Comparison of ENCODE assay signal across 26 cellular contexts in the genomic region with DNA sequence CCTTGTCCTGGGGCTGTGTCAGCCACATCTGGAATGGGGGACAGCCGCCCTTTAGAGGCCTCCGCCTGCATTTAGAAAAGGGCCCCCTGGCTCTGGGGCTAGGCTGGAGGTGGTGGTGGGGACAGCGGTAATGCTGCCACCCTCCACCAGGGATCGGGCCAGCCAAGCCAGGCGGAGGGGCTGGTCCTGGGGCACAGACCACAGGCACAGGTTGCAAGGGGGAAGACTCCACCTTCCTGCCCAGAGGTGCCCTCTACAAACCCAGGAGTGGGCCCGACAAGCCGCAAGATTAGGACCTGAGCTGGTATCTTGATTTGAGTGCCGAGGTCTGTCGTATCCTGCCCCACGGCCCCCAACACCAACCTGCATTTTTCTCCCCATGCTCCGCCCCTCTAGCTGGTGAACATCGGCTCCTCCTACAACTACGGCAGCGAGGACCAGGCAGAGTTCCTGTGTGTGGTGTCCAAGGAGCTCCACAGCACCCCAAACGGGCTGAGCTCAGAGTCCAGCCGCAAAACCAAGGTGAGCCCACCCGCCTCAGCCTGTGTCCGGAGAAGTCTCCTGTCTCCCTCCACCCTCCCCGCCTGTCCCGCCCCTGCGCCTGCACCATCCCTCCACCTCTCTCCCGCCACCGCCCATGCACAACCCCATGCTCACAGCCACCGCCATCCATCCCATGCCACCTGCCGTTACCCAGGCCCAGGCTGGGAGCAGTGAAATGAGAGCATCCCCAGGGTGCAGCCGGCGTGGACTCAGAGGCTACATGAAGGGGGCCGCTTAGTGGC. TPM values are rescaled to one million over a fixed set of nuclear protein-coding genes. Genes with fewer than 3 reads are reported as not detected.
A peak's percentile ranks its signal among the peaks of the same experiment; 100 is the strongest.
DNase-seq lines count a peak whose midpoint lies in the region; ATAC-seq, FAIRE-seq and TF ChIP-seq lines count a peak whose summit lies in the region.
"Had no signal": no experiment of that assay in that cellular context is flagged by ENCODE, and none has a peak within 500 bp of the region (broad histone marks: within the 10 kb centered on the region; RNA-seq: fewer than 3 reads in every experiment).

No MANE protein-coding gene starts in this region.

- H3K9ac ChIP-seq in K562 (ENCODE audit: insufficient read depth in 1 of 2, low read depth in 2 of 2, low read length in 2 of 2), result no peak overlapping the region
- peak overlapping the region; percentile 18 for H3K9ac ChIP-seq in neuronal stem cell (ENCODE audit: low read depth, low read length, poor library complexity)

- H3K4ac ChIP-seq in neuronal stem cell (ENCODE audit: low read length), result no peak overlapping the region

- H3K27me3 Mint-ChIP-seq in activated CD8-positive, alpha-beta memory T cell treated with anti-CD3 and anti-CD28 coated beads, Interleukin-2, amount 10 ng/mL, durations not matched to agents 7 days and 5 days, result no peaks in the 10 kb centered on the region
- H3K27me3 Mint-ChIP-seq: CD8-positive, alpha-beta memory T cell had no signal

- no peaks in the 10 kb centered on the region for H3K9me3 Mint-ChIP-seq in activated CD8-positive, alpha-beta memory T cell treated with anti-CD3 and anti-CD28 coated beads, Interleukin-2, amount 10 ng/mL, durations not matched to agents 7 days and 5 days (ENCODE audit: low read depth)
- H3K9me3 Mint-ChIP-seq: CD8-positive, alpha-beta memory T cell had no signal

- in situ Hi-C loops in K562 (cut with MboI), result no loop called here

- intact Hi-C loops in K562 (cut with micrococcal nuclease), result no loop called here

- TF ChIP-seq POLR2A in K562 (conservative IDR thresholded peaks at IDR 0.05), result no peak

- ATAC-seq in activated CD8-positive, alpha-beta memory T cell treated with anti-CD3 and anti-CD28 coated beads, Interleukin-2, amount 10 ng/mL, durations not matched to agents 7 days and 5 days, result no peak
- ATAC-seq in K562, result peak; percentile 23; the same call in 1 of the 3 replicates
- no peak for ATAC-seq in GM18867 (IDR thresholded peaks at IDR 0.05; ENCODE audit: unreplicated experiment)
- no peak for ATAC-seq in GM21529 (IDR thresholded peaks at IDR 0.05; ENCODE audit: unreplicated experiment)
- no peak for ATAC-seq in GM21786 (IDR thresholded peaks at IDR 0.05; ENCODE audit: unreplicated experiment)

- H3K79me1 ChIP-seq in neuronal stem cell (ENCODE audit: low read depth, low read length), result peaks cover 5% of the 10 kb centered on the region

- H3K4me1 ChIP-seq in HEK293 (ENCODE audit: control insufficient read depth, insufficient read depth, low read length) (no peaks in the 10 kb centered on the region), K562 (replicated peaks in 1 of 2; ENCODE audit: control insufficient read depth in 2 of 2, insufficient read depth in 2 of 2, low read length in 2 of 2) (peaks cover 0 to 2% of the 10 kb centered on the region in 2 experiments; a peak in 1 of 5 replicates), neuronal stem cell (ENCODE audit: control insufficient read depth in 2 of 2, insufficient read depth in 1 of 2, low read depth in 1 of 2, low read length in 2 of 2) (no peaks in the 10 kb centered on the region)
- H3K4me1 ChIP-seq: HAP-1 had no signal

- WGBS in K562 (ENCODE audit: insufficient coverage, low coverage, missing lambda C conversion rate), result 13% methylated on average over 15 of the region's 28 CpGs
- WGBS in neuronal stem cell (ENCODE audit: extremely low coverage in 2 of 2, insufficient read length in 2 of 2, insufficient replicate concordance in 1 of 2), 2 donors, result no CpG with 5 or more reads among the region's 28 CpGs

- TF ChIP-seq RAD21 in K562 (CRISPR knock-in tag; conservative IDR thresholded peaks at IDR 0.05 in 1 of 2, IDR thresholded peaks at IDR 0.05 in 1 of 2), result no peak

- H3K9me1 ChIP-seq in K562 (ENCODE audit: control insufficient read depth, insufficient read depth, low read length), result no peaks in the 10 kb centered on the region

- H2BK5ac ChIP-seq in neuronal stem cell (ENCODE audit: low read length), result no peak overlapping the region

- CTCF ChIA-PET in activated CD8-positive, alpha-beta memory T cell treated with anti-CD3 and anti-CD28 coated beads, Interleukin-2, amount 10 ng/mL, durations not matched to agents 7 days and 5 days (lab: Charles Lee), result interaction anchor here (0.8 kb wide), 1 partner anchor 138 kb away, joined by 3 read pairs; no protein-coding TSS in a partner anchor
- CTCF ChIA-PET in HEK293 (lab: Yijun Ruan, JAX), result interaction anchor here (0.8 kb wide), 1 partner anchor 108 kb away, joined by 3 read pairs; no protein-coding TSS in a partner anchor
- CTCF ChIA-PET in K562 (lab: Yijun Ruan, JAX; ENCODE audit: low intra/inter-chr PET ratio), result no interaction called here

- no peaks in the 10 kb centered on the region for H3K79me2 ChIP-seq in K562 (ENCODE audit: control insufficient read depth, insufficient read depth, low read length)

- DNase-seq in activated CD8-positive, alpha-beta memory T cell treated with anti-CD3 and anti-CD28 coated beads, Interleukin-2, amount 10 ng/mL, durations not matched to agents 7 days and 5 days, result no peak
- DNase-seq in activated CD8-positive, alpha-beta memory T cell treated with anti-CD3 and anti-CD28 coated beads, Interleukin-2, amount 50 U/mL, for 48 hours, result no peak
- DNase-seq in K562 (ENCODE audit: extremely low read depth in 1 of 4, low spot score in 3 of 4) (no peak), neuronal stem cell (ENCODE audit: low spot score) (no peak)
- DNase-seq: 8988T; Calu3; DMS153; KG1; NCI-H1092 treated with DMSO at 0.1 percent for 48 hours; NCI-H1436 treated with DMSO at 0.1 percent for 48 hours; NCI-H1930; NCI-H345; NCI-H774; NK-92 treated with Interleukin-12 subunit alpha and Interleukin-12 subunit beta, amount 100 ng/mL, for 24 hours; Peyer's patch had no signal

- H3K27me3 ChIP-seq in K562 (ENCODE audit: control insufficient read depth in 2 of 2, insufficient read depth in 2 of 2, low read length in 2 of 2) (peaks cover 14 to 74% of the 10 kb centered on the region in 2 experiments; a peak in 4 of 5 replicates), neuronal stem cell (ENCODE audit: control insufficient read depth in 3 of 3, insufficient read depth in 3 of 3, low read depth in 1 of 3, low read length in 3 of 3) (no peaks in the 10 kb centered on the region)
- H3K27me3 ChIP-seq: Peyer's patch had no signal

- H3K4me1 Mint-ChIP-seq in activated CD8-positive, alpha-beta memory T cell treated with anti-CD3 and anti-CD28 coated beads, Interleukin-2, amount 10 ng/mL, durations not matched to agents 7 days and 5 days, result peaks cover 35% of the 10 kb centered on the region

- H3K4me2 ChIP-seq in K562 (ENCODE audit: insufficient read depth, low read length) (no peak overlapping the region), neuronal stem cell (ENCODE audit: insufficient read depth, low read length, poor library complexity, severe bottlenecking) (no peak overlapping the region)

- H4K91ac ChIP-seq in neuronal stem cell (ENCODE audit: low read depth, low read length, poor library complexity), result no peak overlapping the region

- peaks cover 14% of the 10 kb centered on the region for H3K36me3 Mint-ChIP-seq in activated CD8-positive, alpha-beta memory T cell treated with anti-CD3 and anti-CD28 coated beads, Interleukin-2, amount 10 ng/mL, durations not matched to agents 7 days and 5 days

- no peak overlapping the region for H2BK15ac ChIP-seq in neuronal stem cell (ENCODE audit: low read length)

- H3K27ac ChIP-seq in HEK293 (ENCODE audit: extremely low read depth, low read depth, low read length), result no peak overlapping the region
- H3K27ac ChIP-seq in K562 (ENCODE audit: extremely low read depth, low read depth, low read length), result no peak overlapping the region
- no peak overlapping the region for H3K27ac ChIP-seq in neuronal stem cell (replicated peaks; ENCODE audit: low read length)
- H3K27ac ChIP-seq: C4-2B, Peyer's patch had no signal

- no peak overlapping the region for H3K4me3 Mint-ChIP-seq in activated CD8-positive, alpha-beta memory T cell treated with anti-CD3 and anti-CD28 coated beads, Interleukin-2, amount 10 ng/mL, durations not matched to agents 7 days and 5 days

- no TSS peak for BruUV-seq in K562 (replicated peaks; lab: Mats Ljungman, UMichigan)

- H3K9me3 ChIP-seq in HEK293 (ENCODE audit: control insufficient read depth, insufficient read depth, low read depth, low read length) (no peaks in the 10 kb centered on the region), K562 (replicated peaks; ENCODE audit: control insufficient read depth, insufficient read depth, low read depth, low read length) (no peaks in the 10 kb centered on the region), neuronal stem cell (replicated peaks in 1 of 2; ENCODE audit: control insufficient read depth in 2 of 2, insufficient read depth in 1 of 2, low read depth in 1 of 2, low read length in 2 of 2) (peaks cover 0 to 2% of the 10 kb centered on the region in 2 donors)
- H3K9me3 ChIP-seq: HAP-1, Peyer's patch had no signal

- H2AFZ ChIP-seq in K562 (ENCODE audit: low read depth, low read length) (no peak overlapping the region), neuronal stem cell (ENCODE audit: low read length) (no peak overlapping the region)

- no peak overlapping the region for H2BK12ac ChIP-seq in neuronal stem cell (ENCODE audit: low read length)

- H4K8ac ChIP-seq in neuronal stem cell (ENCODE audit: low read depth, low read length), result no peak overlapping the region

- peak overlapping the region; percentile 28 for H3K23ac ChIP-seq in neuronal stem cell (ENCODE audit: low read depth, low read length, poor library complexity)

- H3K36me3 ChIP-seq in HEK293 (ENCODE audit: control insufficient read depth in 2 of 2, insufficient read depth in 1 of 2, low read length in 2 of 2) (peaks cover 0 to 76% of the 10 kb centered on the region in 2 experiments; a peak in 2 of 3 replicates), K562 (ENCODE audit: control insufficient read depth, insufficient read depth, low read length) (no peaks in the 10 kb centered on the region), neuronal stem cell (replicated peaks in 1 of 2; ENCODE audit: control insufficient read depth in 2 of 2, insufficient read depth in 2 of 2, low read length in 2 of 2) (peaks cover 39 to 78% of the 10 kb centered on the region in 2 donors)
- H3K36me3 ChIP-seq: HAP-1 had no signal

- H3K27ac Mint-ChIP-seq in activated CD8-positive, alpha-beta memory T cell treated with anti-CD3 and anti-CD28 coated beads, Interleukin-2, amount 10 ng/mL, durations not matched to agents 7 days and 5 days, result peak overlapping the region; percentile 7

- no peak overlapping the region for H3K14ac ChIP-seq in neuronal stem cell (ENCODE audit: low read length)

- TF ChIP-seq EP300 in K562 (IDR thresholded peaks at IDR 0.05; ENCODE audit: low read length), result no peak

- no peaks in the 10 kb centered on the region; the same call in 1 of the 2 replicates for H4K20me1 ChIP-seq in K562 (replicated peaks; ENCODE audit: control insufficient read depth, insufficient read depth, low read length)

- H2AK5ac ChIP-seq in neuronal stem cell (ENCODE audit: low read depth, low read length), result no peak overlapping the region

- H3K18ac ChIP-seq in neuronal stem cell (ENCODE audit: low read length), result no peak overlapping the region

- H2BK120ac ChIP-seq in neuronal stem cell (ENCODE audit: low read depth, low read length), result no peak overlapping the region

- H3K4me3 ChIP-seq in HEK293 (ENCODE audit: low read depth, low read length) (no peak overlapping the region), K562 (no peak overlapping the region), neuronal stem cell (ENCODE audit: low read length in 2 of 2) (no peak overlapping the region)
- H3K4me3 ChIP-seq: HAP-1, Peyer's patch had no signal

- FAIRE-seq in K562 (lab: Jason Lieb, UNC), result no peak
- FAIRE-seq: G401.6, GM18507 had no signal

- POLR2A ChIA-PET in HEK293 (lab: Yijun Ruan, JAX) (no interaction called here), K562 (lab: Yijun Ruan, JAX) (no interaction called here)

- TF ChIP-seq CTCF in HEK293 (tag by site-specific recombination; IDR thresholded peaks at IDR 0.05) (no peak), K562 (IDR thresholded peaks at IDR 0.05 in 2 of 3, conservative IDR thresholded peaks at IDR 0.05 in 1 of 3; ENCODE audit: insufficient read depth in 2 of 3, low read depth in 1 of 3, low read length in 3 of 3) (no peak)

RNA-seq across cellular contexts. Expression of a gene that starts 7.6 kb away (rescaled TPM):
- 10 to 100 TPM; 47.7 to 53.4 TPM for total RNA-seq in activated CD8-positive, alpha-beta memory T cell treated with anti-CD3 and anti-CD28 coated beads, Interleukin-2, amount 10 ng/mL, durations not matched to agents 7 days and 5 days
- 1.3 and 3.4 TPM in 2 replicates for total RNA-seq in K562 (2011; cell fraction: chromatin; rRNA removed; ENCODE audit: low replicate concordance)
- total RNA-seq in K562 (2011; cell fraction: nucleolus; rRNA removed), result 0.66 and 2.0 TPM in 2 replicates
- total RNA-seq in K562 (2011; cell fraction: nucleoplasm; rRNA removed), result 1.2 and 2.7 TPM in 2 replicates
- total RNA-seq in K562 (2014; rRNA removed), result 0.41 TPM in 2 replicates
- total RNA-seq in K562 (2014; rRNA removed; fragmentation: Illumina TruSeq; extraction: Trizol), result 0.44 TPM in 1 of 2 replicates, not detected in the other
- total RNA-seq in K562 (2015; rRNA removed; fragmentation: Illumina TruSeq; extraction: Trizol), result 0.22 TPM in 1 of 2 replicates, not detected in the other
- 0.49 and 0.67 TPM in 2 replicates for total RNA-seq in K562 (2021)
- 0.64 and 1.1 TPM in 2 replicates for polyA plus RNA-seq in K562 (2011; rRNA removed)
- 0.82 and 1.1 TPM in 2 replicates for polyA plus RNA-seq in K562 (2011; cell fraction: cytosol; rRNA removed)
- polyA plus RNA-seq in K562 (2011; cell fraction: nucleus; rRNA removed), result 2.6 and 3.6 TPM in 2 replicates
- 0.34 and 0.82 TPM in 2 replicates for polyA plus RNA-seq in K562 (2012)
- polyA plus RNA-seq in K562 (2014; fragmentation: Illumina TruSeq; extraction: Trizol), result 0.21 and 0.51 TPM in 2 replicates
- not detected for polyA plus RNA-seq in K562 (2014; fragmentation: Nextera tagmentation; extraction: Ambion mirVana)
- polyA plus RNA-seq in K562 (2014; rRNA removed), result 0.70 and 0.90 TPM in 2 replicates
- polyA minus RNA-seq in K562 (2011; rRNA and poly(A)+ RNA removed), result 0.39 and 0.70 TPM in 2 replicates
- not detected in 2 replicates for polyA minus RNA-seq in K562 (2011; cell fraction: cytosol; rRNA and poly(A)+ RNA removed)
- polyA minus RNA-seq in K562 (2011; cell fraction: nucleus; rRNA and poly(A)+ RNA removed), result 0.40 and 1.2 TPM in 2 replicates
- polyA plus RNA-seq in neuronal stem cell (2013, experiment 1 of 2), result 46.3 TPM
- polyA plus RNA-seq in neuronal stem cell (2013, experiment 2 of 2), result 47.4 TPM

RNA-seq across cellular contexts. Expression of a gene that starts 39.6 kb away (rescaled TPM):
- total RNA-seq in activated CD8-positive, alpha-beta memory T cell treated with anti-CD3 and anti-CD28 coated beads, Interleukin-2, amount 10 ng/mL, durations not matched to agents 7 days and 5 days, result 10 to 100 TPM; 42.3 to 61.0 TPM
- 23.7 and 51.5 TPM in 2 replicates for total RNA-seq in K562 (2011; cell fraction: chromatin; rRNA removed; ENCODE audit: low replicate concordance)
- total RNA-seq in K562 (2011; cell fraction: nucleolus; rRNA removed), result 38.4 and 40.9 TPM in 2 replicates
- 34.5 and 45.6 TPM in 2 replicates for total RNA-seq in K562 (2011; cell fraction: nucleoplasm; rRNA removed)
- 104 and 117 TPM in 2 replicates for total RNA-seq in K562 (2014; rRNA removed)
- 6.7 and 8.1 TPM in 2 replicates for total RNA-seq in K562 (2014; rRNA removed; fragmentation: Illumina TruSeq; extraction: Trizol)
- total RNA-seq in K562 (2015; rRNA removed; fragmentation: Illumina TruSeq; extraction: Trizol), result 24.3 and 25.3 TPM in 2 replicates
- 66.8 and 68.2 TPM in 2 replicates for total RNA-seq in K562 (2021)
- 24.8 and 34.6 TPM in 2 replicates for polyA plus RNA-seq in K562 (2011; rRNA removed)
- polyA plus RNA-seq in K562 (2011; cell fraction: cytosol; rRNA removed), result 49.5 and 189 TPM in 2 replicates
- polyA plus RNA-seq in K562 (2011; cell fraction: nucleus; rRNA removed), result 50.2 and 71.7 TPM in 2 replicates
- polyA plus RNA-seq in K562 (2012), result 35.2 and 62.2 TPM in 2 replicates
- polyA plus RNA-seq in K562 (2014; fragmentation: Illumina TruSeq; extraction: Trizol), result 11.2 and 24.8 TPM in 2 replicates
- 1 to 10 TPM in 1 of 2 experiments, under 1 TPM in 1; 0.65 to 1.3 TPM for polyA plus RNA-seq in K562 (2014; fragmentation: Nextera tagmentation; extraction: Ambion mirVana)
- polyA plus RNA-seq in K562 (2014; rRNA removed), result 78.5 and 88.1 TPM in 2 replicates
- 8.4 and 10.2 TPM in 2 replicates for polyA minus RNA-seq in K562 (2011; rRNA and poly(A)+ RNA removed)
- polyA minus RNA-seq in K562 (2011; cell fraction: cytosol; rRNA and poly(A)+ RNA removed), result 22.6 and 34.3 TPM in 2 replicates
- polyA minus RNA-seq in K562 (2011; cell fraction: nucleus; rRNA and poly(A)+ RNA removed), result 12.7 and 15.7 TPM in 2 replicates
- polyA plus RNA-seq in neuronal stem cell (2013, experiment 1 of 2), result 164 TPM
- 164 TPM for polyA plus RNA-seq in neuronal stem cell (2013, experiment 2 of 2)

RNA-seq across cellular contexts. Expression of a gene that starts 39.9 kb away (rescaled TPM):
- total RNA-seq in activated CD8-positive, alpha-beta memory T cell treated with anti-CD3 and anti-CD28 coated beads, Interleukin-2, amount 10 ng/mL, durations not matched to agents 7 days and 5 days, result 10 to 100 TPM; 11.2 to 29.3 TPM
- 2.6 and 16.9 TPM in 2 replicates for total RNA-seq in K562 (2011; cell fraction: chromatin; rRNA removed; ENCODE audit: low replicate concordance)
- total RNA-seq in K562 (2011; cell fraction: nucleolus; rRNA removed), result 23.8 and 27.2 TPM in 2 replicates
- total RNA-seq in K562 (2011; cell fraction: nucleoplasm; rRNA removed), result 7.9 and 8.0 TPM in 2 replicates
- total RNA-seq in K562 (2014; rRNA removed), result 26.7 and 26.9 TPM in 2 replicates
- total RNA-seq in K562 (2014; rRNA removed; fragmentation: Illumina TruSeq; extraction: Trizol), result 4.1 and 5.7 TPM in 2 replicates
- 12.4 and 13.1 TPM in 2 replicates for total RNA-seq in K562 (2015; rRNA removed; fragmentation: Illumina TruSeq; extraction: Trizol)
- 23.1 and 23.8 TPM in 2 replicates for total RNA-seq in K562 (2021)
- 14.0 and 18.6 TPM in 2 replicates for polyA plus RNA-seq in K562 (2011; rRNA removed)
- polyA plus RNA-seq in K562 (2011; cell fraction: cytosol; rRNA removed), result 23.0 and 51.6 TPM in 2 replicates
- 10.6 and 13.0 TPM in 2 replicates for polyA plus RNA-seq in K562 (2011; cell fraction: nucleus; rRNA removed)
- 13.1 and 24.0 TPM in 2 replicates for polyA plus RNA-seq in K562 (2012)
- polyA plus RNA-seq in K562 (2014; fragmentation: Illumina TruSeq; extraction: Trizol), result 7.7 and 14.4 TPM in 2 replicates
- 1 to 10 TPM; 1.4 to 4.3 TPM for polyA plus RNA-seq in K562 (2014; fragmentation: Nextera tagmentation; extraction: Ambion mirVana)
- 19.7 and 26.1 TPM in 2 replicates for polyA plus RNA-seq in K562 (2014; rRNA removed)
- polyA minus RNA-seq in K562 (2011; rRNA and poly(A)+ RNA removed), result 4.4 and 5.5 TPM in 2 replicates
- 10.1 and 12.3 TPM in 2 replicates for polyA minus RNA-seq in K562 (2011; cell fraction: cytosol; rRNA and poly(A)+ RNA removed)
- 13.2 and 18.7 TPM in 2 replicates for polyA minus RNA-seq in K562 (2011; cell fraction: nucleus; rRNA and poly(A)+ RNA removed)
- polyA plus RNA-seq in neuronal stem cell (2013, experiment 1 of 2), result 29.6 TPM
- polyA plus RNA-seq in neuronal stem cell (2013, experiment 2 of 2), result 29.3 TPM

RNA-seq across cellular contexts. Expression of a gene that starts 50.4 kb away (rescaled TPM):
- total RNA-seq in activated CD8-positive, alpha-beta memory T cell treated with anti-CD3 and anti-CD28 coated beads, Interleukin-2, amount 10 ng/mL, durations not matched to agents 7 days and 5 days, result 1 to 10 TPM; 1.3 to 3.3 TPM
- not detected in 2 replicates for total RNA-seq in K562 (2011; cell fraction: chromatin; rRNA removed; ENCODE audit: low replicate concordance)
- not detected in 2 replicates for total RNA-seq in K562 (2011; cell fraction: nucleolus; rRNA removed)
- not detected in 2 replicates for total RNA-seq in K562 (2011; cell fraction: nucleoplasm; rRNA removed)
- not detected in 2 replicates for total RNA-seq in K562 (2014; rRNA removed)
- total RNA-seq in K562 (2014; rRNA removed; fragmentation: Illumina TruSeq; extraction: Trizol), result not detected in 2 replicates
- total RNA-seq in K562 (2015; rRNA removed; fragmentation: Illumina TruSeq; extraction: Trizol), result not detected in 2 replicates
- not detected in 2 replicates for total RNA-seq in K562 (2021)
- polyA plus RNA-seq in K562 (2011; rRNA removed), result 0.03 TPM in 1 of 2 replicates, not detected in the other
- not detected in 2 replicates for polyA plus RNA-seq in K562 (2011; cell fraction: cytosol; rRNA removed)
- polyA plus RNA-seq in K562 (2011; cell fraction: nucleus; rRNA removed), result not detected in 2 replicates
- not detected in 2 replicates for polyA plus RNA-seq in K562 (2012)
- polyA plus RNA-seq in K562 (2014; fragmentation: Illumina TruSeq; extraction: Trizol), result not detected in 2 replicates
- polyA plus RNA-seq in K562 (2014; fragmentation: Nextera tagmentation; extraction: Ambion mirVana), result not detected
- not detected in 2 replicates for polyA plus RNA-seq in K562 (2014; rRNA removed)
- not detected in 2 replicates for polyA minus RNA-seq in K562 (2011; rRNA and poly(A)+ RNA removed)
- not detected in 2 replicates for polyA minus RNA-seq in K562 (2011; cell fraction: cytosol; rRNA and poly(A)+ RNA removed)
- polyA minus RNA-seq in K562 (2011; cell fraction: nucleus; rRNA and poly(A)+ RNA removed), result not detected in 2 replicates
- 0.01 TPM for polyA plus RNA-seq in neuronal stem cell (2013, experiment 1 of 2)
- polyA plus RNA-seq in neuronal stem cell (2013, experiment 2 of 2), result not detected
- total RNA-seq: Calu3, Daoy, SK-MEL-5 had no signal

Comparison
In these comparisons a context has a peak if more than half of its experiments do, and no peak if none do; other contexts are left out.
1. RNA of a gene that starts 7.6 kb away (total RNA-seq): 47.7 to 53.4 TPM in activated CD8-positive, alpha-beta memory T cell treated with anti-CD3 and anti-CD28 coated beads, Interleukin-2, amount 10 ng/mL, durations not matched to agents 7 days and 5 days; 0.22 to 3.4 TPM in K562; every median in the first group is over 10 times any median in the second.